Comparison of ENCODE assay signal across 13 cellular contexts in the genomic region with DNA sequence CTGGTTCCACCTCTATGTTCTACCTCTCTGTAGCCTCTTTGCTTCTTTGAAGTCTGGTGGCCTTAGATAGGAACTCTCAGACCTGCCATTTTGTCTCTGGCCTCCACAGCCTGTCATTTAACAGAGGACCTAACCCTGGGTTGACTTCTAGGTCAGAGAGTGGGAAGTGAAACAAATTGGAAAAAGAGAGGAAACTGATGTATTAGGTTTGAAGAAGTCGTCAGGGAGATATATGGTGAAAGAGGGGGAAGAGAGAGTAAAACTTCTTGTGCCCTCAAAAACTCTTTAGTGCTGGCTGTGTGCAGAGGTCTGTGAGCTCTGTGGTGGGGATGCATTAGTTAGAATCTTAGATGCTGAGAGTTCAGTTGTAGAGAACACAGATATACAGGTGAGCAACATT. TPM values are rescaled to one million over a fixed set of nuclear protein-coding genes. Genes with fewer than 3 reads are reported as not detected.
DNase-seq lines count a peak whose midpoint lies in the region; ATAC-seq and TF ChIP-seq lines count a peak whose summit lies in the region.
"Had no signal": no experiment of that assay in that cellular context is flagged by ENCODE, and none has a peak within 500 bp of the region (broad histone marks: within the 10 kb centered on the region; RNA-seq: fewer than 3 reads in every experiment).

No MANE protein-coding gene starts in this region.

- H3K36me3 ChIP-seq in breast epithelium, result no peaks in the 10 kb centered on the region
- H3K36me3 ChIP-seq in upper lobe of right lung, result no peaks in the 10 kb centered on the region
- H3K36me3 ChIP-seq: uterus had no signal

- H3K4me3 Mint-ChIP-seq in MCF 10A (ENCODE audit: unreplicated experiment), result peak overlapping the region; percentile 71
- H3K4me3 Mint-ChIP-seq in activated CD8-positive, alpha-beta T cell treated with anti-CD3 and anti-CD28 coated beads, Interleukin-2, amount 10 ng/mL, durations not matched to agents 7 days and 5 days, result peak overlapping the region; percentile 80

- no TSS peak for BruUV-seq in MCF 10A (replicated peaks; lab: Mats Ljungman, UMichigan)

- no peaks in the 10 kb centered on the region for H3K27me3 Mint-ChIP-seq in MCF 10A (ENCODE audit: insufficient read depth, unreplicated experiment)
- peaks cover 19% of the 10 kb centered on the region for H3K27me3 Mint-ChIP-seq in activated CD8-positive, alpha-beta T cell treated with anti-CD3 and anti-CD28 coated beads, Interleukin-2, amount 10 ng/mL, durations not matched to agents 7 days and 5 days (ENCODE audit: low read depth)

- H3K4me1 ChIP-seq in breast epithelium (no peaks in the 10 kb centered on the region), upper lobe of right lung (peaks cover 15% of the 10 kb centered on the region)

- POLR2A ChIA-PET in MCF 10A (lab: Yijun Ruan, JAX), result interaction anchor here (1.0 to 1.6 kb wide), 4 partner anchors 14 to 849 kb away, joined by 3 to 5 read pairs (median 3); no protein-coding TSS in a partner anchor
- POLR2A ChIA-PET in activated CD8-positive, alpha-beta T cell treated with anti-CD3 and anti-CD28 coated beads, Interleukin-2, amount 10 ng/mL, durations not matched to agents 7 days and 5 days (lab: Charles Lee), result no interaction called here

- H3K9me3 Mint-ChIP-seq in MCF 10A (ENCODE audit: unreplicated experiment), result no peaks in the 10 kb centered on the region
- no peaks in the 10 kb centered on the region for H3K9me3 Mint-ChIP-seq in activated CD8-positive, alpha-beta T cell treated with anti-CD3 and anti-CD28 coated beads, Interleukin-2, amount 10 ng/mL, durations not matched to agents 7 days and 5 days (ENCODE audit: insufficient read depth)

- intact Hi-C loops in MCF 10A (cut with micrococcal nuclease) (no loop called here), breast epithelium (cut with DNase I; ENCODE audit: low total_unique reads) (no loop called here), upper lobe of right lung (cut with DNase I) (no loop called here)

- DNase-seq in MCF 10A (ENCODE audit: unreplicated experiment), result no peak
- DNase-seq in breast epithelium (ENCODE audit: low spot score in 2 of 2), result no peak
- no peak for DNase-seq in activated CD8-positive, alpha-beta T cell treated with anti-CD3 and anti-CD28 coated beads, Interleukin-2, amount 10 ng/mL, durations not matched to agents 7 days and 5 days
- DNase-seq in medulla oblongata (ENCODE audit: extremely low spot score), result peak; percentile 84
- DNase-seq in upper lobe of right lung, result no peak
- DNase-seq in stimulated activated CD4-positive, alpha-beta T cell treated with anti-CD3 and anti-CD28 coated beads, Interleukin-2, amount 100 ng/mL, for 24 hours, result no peak
- DNase-seq in middle frontal gyrus (ENCODE audit: extremely low spot score, low spot score), result no peak
- DNase-seq: activated CD8-positive, alpha-beta memory T cell treated with anti-CD3 and anti-CD28 coated beads, Interleukin-2, amount 50 U/mL, for 4 hours; HCEC 1CT; islet precursor cell; uterus had no signal

- TF ChIP-seq CTCF in MCF 10A (IDR thresholded peaks at IDR 0.05; ENCODE audit: unreplicated experiment) (no peak), breast epithelium (IDR thresholded peaks at IDR 0.05) (no peak), upper lobe of right lung (IDR thresholded peaks at IDR 0.05) (no peak)

- no peaks in the 10 kb centered on the region for H3K27me3 ChIP-seq in breast epithelium
- H3K27me3 ChIP-seq in upper lobe of right lung, result no peaks in the 10 kb centered on the region
- H3K27me3 ChIP-seq: uterus had no signal

- H3K36me3 Mint-ChIP-seq in MCF 10A (ENCODE audit: insufficient read depth, unreplicated experiment), result no peaks in the 10 kb centered on the region
- H3K36me3 Mint-ChIP-seq in activated CD8-positive, alpha-beta T cell treated with anti-CD3 and anti-CD28 coated beads, Interleukin-2, amount 10 ng/mL, durations not matched to agents 7 days and 5 days (ENCODE audit: low read depth), result no peaks in the 10 kb centered on the region

- CTCF ChIA-PET in MCF 10A (lab: Yijun Ruan, JAX), result interaction anchor here (0.6 to 2.3 kb wide), 13 partner anchors 16 to 1016 kb away, joined by 3 to 9 read pairs (median 3); no protein-coding TSS in a partner anchor
- CTCF ChIA-PET in activated CD8-positive, alpha-beta T cell treated with anti-CD3 and anti-CD28 coated beads, Interleukin-2, amount 10 ng/mL, durations not matched to agents 7 days and 5 days (lab: Charles Lee), result interaction anchor here (1.3 to 2.1 kb wide), 2 partner anchors 13 to 26 kb away, joined by 3 to 5 read pairs; no protein-coding TSS in a partner anchor

- H3K27ac ChIP-seq in breast epithelium (no peak overlapping the region), upper lobe of right lung (peak overlapping the region; percentile 76)
- H3K27ac ChIP-seq: C4-2B had no signal

- H3K9me3 ChIP-seq in breast epithelium, result no peaks in the 10 kb centered on the region
- H3K9me3 ChIP-seq in upper lobe of right lung, result no peaks in the 10 kb centered on the region
- H3K9me3 ChIP-seq: uterus had no signal

- TF ChIP-seq POLR2A in breast epithelium (IDR thresholded peaks at IDR 0.05) (no peak), GM18505 (IDR thresholded peaks at IDR 0.05; ENCODE audit: borderline replicate concordance, extremely low read depth, insufficient read depth, insufficient read length) (no peak)

- H3K4me3 ChIP-seq in breast epithelium (no peak overlapping the region), upper lobe of right lung (no peak overlapping the region)

- H3K4me1 Mint-ChIP-seq in MCF 10A (ENCODE audit: insufficient read depth, unreplicated experiment), result peaks cover 70% of the 10 kb centered on the region
- peaks cover 21% of the 10 kb centered on the region for H3K4me1 Mint-ChIP-seq in activated CD8-positive, alpha-beta T cell treated with anti-CD3 and anti-CD28 coated beads, Interleukin-2, amount 10 ng/mL, durations not matched to agents 7 days and 5 days (ENCODE audit: low read depth)

- H3K27ac Mint-ChIP-seq in MCF 10A (ENCODE audit: low read depth, unreplicated experiment), result peak overlapping the region; percentile 82
- no peak overlapping the region for H3K27ac Mint-ChIP-seq in activated CD8-positive, alpha-beta T cell treated with anti-CD3 and anti-CD28 coated beads, Interleukin-2, amount 10 ng/mL, durations not matched to agents 7 days and 5 days

- no peak for ATAC-seq in activated CD8-positive, alpha-beta T cell treated with anti-CD3 and anti-CD28 coated beads, Interleukin-2, amount 10 ng/mL, durations not matched to agents 7 days and 5 days
- ATAC-seq in upper lobe of right lung, result peak; percentile 73
- ATAC-seq in GM18505 (IDR thresholded peaks at IDR 0.05; ENCODE audit: unreplicated experiment), result no peak

RNA-seq across cellular contexts. Expression of a gene that starts 30.2 kb away (rescaled TPM):
- total RNA-seq in MCF 10A (2022) (0.19 and 0.22 TPM in 2 replicates), breast epithelium (1 to 10 TPM in 2 of 3 donors, under 1 TPM in 1; 0.96 to 2.0 (median 1.8) TPM), upper lobe of right lung (5.3 TPM)
- not detected for total RNA-seq in activated CD8-positive, alpha-beta T cell treated with anti-CD3 and anti-CD28 coated beads, Interleukin-2, amount 10 ng/mL, durations not matched to agents 7 days and 5 days
